ENCODE assay signal across 8 cellular contexts in the genomic region with DNA sequence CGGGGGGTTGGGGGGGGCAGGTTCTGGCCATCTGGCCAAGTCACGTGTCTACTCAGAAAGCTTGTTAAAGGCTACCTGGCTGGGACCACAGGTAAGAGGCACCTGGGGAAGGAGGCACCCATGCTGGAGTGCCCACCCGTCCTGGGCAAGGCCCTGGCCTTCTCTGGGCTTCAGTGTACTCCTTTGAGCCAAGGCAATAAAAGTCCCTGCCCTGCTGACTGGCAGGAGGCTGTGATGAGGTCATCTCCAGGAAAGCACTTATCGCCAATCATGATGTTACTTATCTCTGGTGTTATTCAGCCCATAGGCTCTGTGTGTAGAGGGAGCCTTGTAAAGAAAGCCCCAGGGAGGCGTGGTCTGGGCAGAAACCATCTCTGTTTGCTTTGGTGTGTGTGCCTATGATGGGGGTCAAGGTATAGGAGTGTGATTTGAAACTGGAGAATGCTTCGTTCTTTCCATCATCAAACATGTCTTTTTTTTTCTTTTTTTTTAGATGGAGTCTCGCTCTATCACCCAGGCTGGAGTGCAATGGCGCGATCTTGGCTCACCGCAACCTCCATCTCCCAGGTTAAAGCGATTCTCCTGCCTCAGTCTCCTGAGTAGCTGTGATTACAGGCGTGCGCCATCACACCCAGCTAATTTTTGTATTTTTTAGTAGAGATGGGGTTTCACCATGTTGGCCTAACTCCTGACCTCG. TPM values are rescaled to one million over a fixed set of nuclear protein-coding genes. Genes with fewer than 3 reads are reported as not detected.
DNase-seq lines count a peak whose midpoint lies in the region; ATAC-seq and TF ChIP-seq lines count a peak whose summit lies in the region.

No MANE protein-coding gene starts in this region.

- ATAC-seq in GM18909 (IDR thresholded peaks at IDR 0.05; ENCODE audit: poor library complexity, unreplicated experiment) (peak; percentile 43), WTC11 (no peak)

- H3K9me3 Mint-ChIP-seq in WTC11: no peaks in the 10 kb centered on the region

- H3K27ac Mint-ChIP-seq in WTC11: peak overlapping the region; percentile 87

- POLR2A ChIA-PET in WTC11 (lab: Charles Lee): interaction anchor here (1.0 to 3.4 kb wide), 6 partner anchors 12 to 89 kb away, joined by 4 to 11 read pairs (median 8); a partner anchor contains a TSS

- peak; percentile 99 for DNase-seq in NCI-H2029 (lab: John Stamatoyannopoulos, UW)
- DNase-seq in WTC11 (ENCODE audit: low spot score): no peak
- DNase-seq in iris pigment epithelial cell (ENCODE audit: low read depth): peak; percentile 63
- DNase-seq in NCI-H1105 (lab: John Stamatoyannopoulos, UW): no peak
- no peak for DNase-seq in central memory CD4-positive, alpha-beta T cell
- DNase-seq in NCI-H446 (lab: John Stamatoyannopoulos, UW): no peak
- DNase-seq in stimulated activated CD4-positive, alpha-beta T cell treated with anti-CD3 and anti-CD28 coated beads, Interleukin-2, amount 100 ng/mL, for 48 hours: no peak

- H3K4me3 Mint-ChIP-seq in WTC11: peak overlapping the region; percentile 4

- no peak for TF ChIP-seq CTCF in WTC11 (IDR thresholded peaks at IDR 0.05)

- peaks cover 7% of the 10 kb centered on the region for H3K27me3 Mint-ChIP-seq in WTC11 (ENCODE audit: low read depth)

- no peaks in the 10 kb centered on the region for H3K36me3 Mint-ChIP-seq in WTC11

- CTCF ChIA-PET in WTC11 (lab: Charles Lee): interaction anchor here (0.8 to 7.9 kb wide), 11 partner anchors 9 to 221 kb away, joined by 3 to 68 read pairs (median 4); a partner anchor contains a TSS

- peaks cover 69% of the 10 kb centered on the region for H3K4me1 Mint-ChIP-seq in WTC11

TF ChIP-seq in WTC11, 78 proteins besides CTCF, POLR2A, EP300 and RAD21:
- TF ChIP-seq, protein P1, sequence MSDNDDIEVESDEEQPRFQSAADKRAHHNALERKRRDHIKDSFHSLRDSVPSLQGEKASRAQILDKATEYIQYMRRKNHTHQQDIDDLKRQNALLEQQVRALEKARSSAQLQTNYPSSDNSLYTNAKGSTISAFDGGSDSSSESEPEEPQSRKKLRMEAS (CRISPR knock-in tag; IDR thresholded peaks at IDR 0.05): no peak
- TF ChIP-seq TCF7 (CRISPR knock-in tag; IDR thresholded peaks at IDR 0.05; ENCODE audit: low read depth) (no peak), ESRRA (CRISPR knock-in tag; IDR thresholded peaks at IDR 0.05; ENCODE audit: borderline replicate concordance) (no peak), NR3C1 (CRISPR knock-in tag; conservative IDR thresholded peaks at IDR 0.05; ENCODE audit: low read depth) (no peak), MXD4 (CRISPR knock-in tag; IDR thresholded peaks at IDR 0.05; ENCODE audit: borderline replicate concordance) (no peak), ZNF121 (CRISPR knock-in tag; IDR thresholded peaks at IDR 0.05) (no peak), FOXK1 (CRISPR knock-in tag; IDR thresholded peaks at IDR 0.05) (no peak), NFATC4 (CRISPR knock-in tag; IDR thresholded peaks at IDR 0.05) (no peak), RORB (CRISPR knock-in tag; IDR thresholded peaks at IDR 0.05) (no peak), ZNF317 (CRISPR knock-in tag; IDR thresholded peaks at IDR 0.05; ENCODE audit: borderline replicate concordance, low read depth) (no peak)
- TF ChIP-seq, protein P2, sequence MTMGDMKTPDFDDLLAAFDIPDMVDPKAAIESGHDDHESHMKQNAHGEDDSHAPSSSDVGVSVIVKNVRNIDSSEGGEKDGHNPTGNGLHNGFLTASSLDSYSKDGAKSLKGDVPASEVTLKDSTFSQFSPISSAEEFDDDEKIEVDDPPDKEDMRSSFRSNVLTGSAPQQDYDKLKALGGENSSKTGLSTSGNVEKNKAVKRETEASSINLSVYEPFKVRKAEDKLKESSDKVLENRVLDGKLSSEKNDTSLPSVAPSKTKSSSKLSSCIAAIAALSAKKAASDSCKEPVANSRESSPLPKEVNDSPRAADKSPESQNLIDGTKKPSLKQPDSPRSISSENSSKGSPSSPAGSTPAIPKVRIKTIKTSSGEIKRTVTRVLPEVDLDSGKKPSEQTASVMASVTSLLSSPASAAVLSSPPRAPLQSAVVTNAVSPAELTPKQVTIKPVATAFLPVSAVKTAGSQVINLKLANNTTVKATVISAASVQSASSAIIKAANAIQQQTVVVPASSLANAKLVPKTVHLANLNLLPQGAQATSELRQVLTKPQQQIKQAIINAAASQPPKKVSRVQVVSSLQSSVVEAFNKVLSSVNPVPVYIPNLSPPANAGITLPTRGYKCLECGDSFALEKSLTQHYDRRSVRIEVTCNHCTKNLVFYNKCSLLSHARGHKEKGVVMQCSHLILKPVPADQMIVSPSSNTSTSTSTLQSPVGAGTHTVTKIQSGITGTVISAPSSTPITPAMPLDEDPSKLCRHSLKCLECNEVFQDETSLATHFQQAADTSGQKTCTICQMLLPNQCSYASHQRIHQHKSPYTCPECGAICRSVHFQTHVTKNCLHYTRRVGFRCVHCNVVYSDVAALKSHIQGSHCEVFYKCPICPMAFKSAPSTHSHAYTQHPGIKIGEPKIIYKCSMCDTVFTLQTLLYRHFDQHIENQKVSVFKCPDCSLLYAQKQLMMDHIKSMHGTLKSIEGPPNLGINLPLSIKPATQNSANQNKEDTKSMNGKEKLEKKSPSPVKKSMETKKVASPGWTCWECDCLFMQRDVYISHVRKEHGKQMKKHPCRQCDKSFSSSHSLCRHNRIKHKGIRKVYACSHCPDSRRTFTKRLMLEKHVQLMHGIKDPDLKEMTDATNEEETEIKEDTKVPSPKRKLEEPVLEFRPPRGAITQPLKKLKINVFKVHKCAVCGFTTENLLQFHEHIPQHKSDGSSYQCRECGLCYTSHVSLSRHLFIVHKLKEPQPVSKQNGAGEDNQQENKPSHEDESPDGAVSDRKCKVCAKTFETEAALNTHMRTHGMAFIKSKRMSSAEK (CRISPR knock-in tag; IDR thresholded peaks at IDR 0.05; ENCODE audit: borderline replicate concordance): no peak
- TF ChIP-seq, protein P3, sequence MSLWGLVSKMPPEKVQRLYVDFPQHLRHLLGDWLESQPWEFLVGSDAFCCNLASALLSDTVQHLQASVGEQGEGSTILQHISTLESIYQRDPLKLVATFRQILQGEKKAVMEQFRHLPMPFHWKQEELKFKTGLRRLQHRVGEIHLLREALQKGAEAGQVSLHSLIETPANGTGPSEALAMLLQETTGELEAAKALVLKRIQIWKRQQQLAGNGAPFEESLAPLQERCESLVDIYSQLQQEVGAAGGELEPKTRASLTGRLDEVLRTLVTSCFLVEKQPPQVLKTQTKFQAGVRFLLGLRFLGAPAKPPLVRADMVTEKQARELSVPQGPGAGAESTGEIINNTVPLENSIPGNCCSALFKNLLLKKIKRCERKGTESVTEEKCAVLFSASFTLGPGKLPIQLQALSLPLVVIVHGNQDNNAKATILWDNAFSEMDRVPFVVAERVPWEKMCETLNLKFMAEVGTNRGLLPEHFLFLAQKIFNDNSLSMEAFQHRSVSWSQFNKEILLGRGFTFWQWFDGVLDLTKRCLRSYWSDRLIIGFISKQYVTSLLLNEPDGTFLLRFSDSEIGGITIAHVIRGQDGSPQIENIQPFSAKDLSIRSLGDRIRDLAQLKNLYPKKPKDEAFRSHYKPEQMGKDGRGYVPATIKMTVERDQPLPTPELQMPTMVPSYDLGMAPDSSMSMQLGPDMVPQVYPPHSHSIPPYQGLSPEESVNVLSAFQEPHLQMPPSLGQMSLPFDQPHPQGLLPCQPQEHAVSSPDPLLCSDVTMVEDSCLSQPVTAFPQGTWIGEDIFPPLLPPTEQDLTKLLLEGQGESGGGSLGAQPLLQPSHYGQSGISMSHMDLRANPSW (CRISPR knock-in tag; conservative IDR thresholded peaks at IDR 0.05; ENCODE audit: low read depth): no peak

RNA-seq across cellular contexts. Expression of a gene that starts 2.5 kb away (rescaled TPM):
- total RNA-seq in WTC11 (2021): 32.0 to 54.3 TPM (median 52.5 TPM) in 3 replicates

RNA-seq across cellular contexts. Expression of a gene that starts 14.1 kb away (rescaled TPM):
- total RNA-seq in WTC11 (2021): 4.3 to 7.7 TPM (median 6.6 TPM) in 3 replicates

RNA-seq across cellular contexts. Expression of a gene that starts 32.7 kb away (rescaled TPM):
- total RNA-seq in WTC11 (2021): 0.28 TPM in 1 of 3 replicates, not detected in the others

RNA-seq across cellular contexts. Expression of a gene that starts 58.2 kb away (rescaled TPM):
- total RNA-seq in WTC11 (2021): 20.7 to 35.1 TPM (median 34.8 TPM) in 3 replicates

Comparison
In these comparisons a context has a peak if more than half of its experiments do, and no peak if none do; other contexts are left out.
1. DNase-seq: peak in NCI-H2029 (single experiment) and iris pigment epithelial cell (single experiment); none in WTC11 (single experiment), NCI-H1105 (single experiment), central memory CD4-positive, alpha-beta T cell (single experiment), NCI-H446 (0 of 2) and stimulated activated CD4-positive, alpha-beta T cell treated with anti-CD3 and anti-CD28 coated beads, Interleukin-2, amount 100 ng/mL, for 48 hours (0 of 2).